Comparison of ENCODE assay signal across 8 cellular contexts in the genomic region with DNA sequence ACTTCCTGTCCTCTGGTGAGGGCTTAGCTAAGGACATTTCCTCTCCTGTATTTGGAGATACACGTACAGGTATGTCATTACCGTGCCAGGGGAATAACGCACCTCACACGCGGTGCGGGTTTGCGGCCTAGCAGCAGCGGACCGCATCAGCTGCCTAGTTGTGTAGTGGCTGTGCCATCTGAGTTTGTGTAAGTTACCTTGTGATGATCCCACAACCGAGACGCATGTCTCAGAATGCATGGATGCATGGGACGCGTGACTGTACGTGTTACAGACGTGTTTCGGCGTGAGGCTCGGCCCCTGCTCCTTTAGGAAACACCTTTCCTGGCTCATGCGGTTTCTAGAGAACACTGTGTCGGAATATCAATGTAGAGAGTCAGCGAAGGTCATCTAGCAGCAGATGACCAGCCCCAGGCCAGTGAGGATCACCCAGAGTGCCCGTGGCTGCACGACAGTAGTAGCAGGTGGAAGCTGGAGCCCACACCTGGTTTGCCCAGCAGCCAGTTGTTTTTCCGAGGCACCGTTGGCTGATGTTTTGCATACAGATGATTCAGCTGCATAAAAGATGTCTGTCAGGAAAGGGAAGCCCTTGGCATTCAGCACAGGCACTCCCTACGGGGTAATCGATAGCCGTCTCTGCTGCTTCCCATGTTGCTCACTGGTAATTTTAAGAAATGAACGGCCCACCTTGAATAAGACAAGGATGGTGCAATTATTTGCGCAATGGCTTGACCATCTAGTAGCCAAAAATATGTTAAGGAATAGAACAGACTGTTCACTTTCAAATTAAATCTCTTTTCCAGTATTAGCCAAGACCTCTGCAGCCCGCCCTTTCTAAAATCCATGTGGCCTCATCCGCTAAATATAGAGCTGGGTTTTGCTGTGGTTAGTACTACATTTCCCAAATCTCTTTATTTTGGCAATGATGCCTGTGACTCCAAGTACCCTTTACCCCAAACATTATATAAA. TPM values are rescaled to one million over a fixed set of nuclear protein-coding genes. Genes with fewer than 3 reads are reported as not detected.
DNase-seq lines count a peak whose midpoint lies in the region; TF ChIP-seq lines count a peak whose summit lies in the region.

No MANE protein-coding gene starts in this region.

- WGBS in hepatocyte (ENCODE audit: low lambda C conversion rate, missing lambda C conversion rate): 83% methylated on average over 32 of the region's 32 CpGs
- WGBS in smooth muscle cell (ENCODE audit: low lambda C conversion rate): 82% methylated on average over 32 of the region's 32 CpGs

- H3K27ac Mint-ChIP-seq in activated naive CD4-positive, alpha-beta T cell treated with anti-CD3 and anti-CD28 coated beads, Interleukin-2, amount 50 U/mL, for 24 hours: no peak overlapping the region

- H3K4me1 ChIP-seq in Karpas-422 (ENCODE audit: low read length) (peaks cover 22% of the 10 kb centered on the region), hepatocyte (ENCODE audit: insufficient read depth) (peaks cover 11% of the 10 kb centered on the region), smooth muscle cell (ENCODE audit: low read depth) (peaks cover 23% of the 10 kb centered on the region)

- peak overlapping the region; percentile 96 for H2AFZ ChIP-seq in Karpas-422 (ENCODE audit: low read length)
- H2AFZ ChIP-seq in hepatocyte: peak overlapping the region; percentile 98
- H2AFZ ChIP-seq in smooth muscle cell (ENCODE audit: low read depth): peak overlapping the region; percentile 99

- no peaks in the 10 kb centered on the region for H3K79me2 ChIP-seq in Karpas-422 (ENCODE audit: low read length)
- no peaks in the 10 kb centered on the region for H3K79me2 ChIP-seq in hepatocyte
- H3K79me2 ChIP-seq in smooth muscle cell (ENCODE audit: low read depth): no peaks in the 10 kb centered on the region

- H3K27me3 ChIP-seq in Karpas-422 (ENCODE audit: low read length): peaks cover 3% of the 10 kb centered on the region; the same call in 1 of the 2 replicates
- H3K27me3 ChIP-seq in hepatocyte: no peaks in the 10 kb centered on the region
- H3K27me3 ChIP-seq in smooth muscle cell (ENCODE audit: low read depth): no peaks in the 10 kb centered on the region

- no peaks in the 10 kb centered on the region for H3K9me3 Mint-ChIP-seq in activated naive CD4-positive, alpha-beta T cell treated with anti-CD3 and anti-CD28 coated beads, Interleukin-2, amount 50 U/mL, for 24 hours

- H3K4me1 Mint-ChIP-seq in activated naive CD4-positive, alpha-beta T cell treated with anti-CD3 and anti-CD28 coated beads, Interleukin-2, amount 50 U/mL, for 24 hours: peaks cover 17% of the 10 kb centered on the region

- H3K9me2 ChIP-seq in Karpas-422 (replicated peaks; ENCODE audit: insufficient read depth, low read length) (no peaks in the 10 kb centered on the region), hepatocyte (replicated peaks; ENCODE audit: insufficient read depth) (no peaks in the 10 kb centered on the region)

- peaks cover 12% of the 10 kb centered on the region for H3K27me3 Mint-ChIP-seq in activated naive CD4-positive, alpha-beta T cell treated with anti-CD3 and anti-CD28 coated beads, Interleukin-2, amount 50 U/mL, for 24 hours

- H3K4me3 ChIP-seq in Karpas-422 (ENCODE audit: low read length) (peak overlapping the region; percentile 74), hepatocyte (peak overlapping the region; percentile 93), smooth muscle cell (peak overlapping the region; percentile 89)

- TF ChIP-seq CTCF in hepatocyte (IDR thresholded peaks at IDR 0.05; ENCODE audit: poor library complexity) (no peak), smooth muscle cell (IDR thresholded peaks at IDR 0.05; ENCODE audit: borderline replicate concordance, insufficient read depth, poor library complexity, severe bottlenecking) (no peak)

- H3K9me3 ChIP-seq in Karpas-422 (ENCODE audit: low read length) (no peaks in the 10 kb centered on the region), hepatocyte (ENCODE audit: low read depth) (no peaks in the 10 kb centered on the region), smooth muscle cell (replicated peaks; ENCODE audit: low read depth) (no peaks in the 10 kb centered on the region)

- peak overlapping the region; percentile 90 for H3K4me3 Mint-ChIP-seq in activated naive CD4-positive, alpha-beta T cell treated with anti-CD3 and anti-CD28 coated beads, Interleukin-2, amount 50 U/mL, for 24 hours

- H3K4me2 ChIP-seq in Karpas-422 (ENCODE audit: low read depth, low read length, poor library complexity, severe bottlenecking): peak overlapping the region; percentile 85
- peak overlapping the region; percentile 93 for H3K4me2 ChIP-seq in hepatocyte
- peak overlapping the region; percentile 94 for H3K4me2 ChIP-seq in smooth muscle cell

- H3K36me3 Mint-ChIP-seq in activated naive CD4-positive, alpha-beta T cell treated with anti-CD3 and anti-CD28 coated beads, Interleukin-2, amount 50 U/mL, for 24 hours: no peaks in the 10 kb centered on the region

- H3K9ac ChIP-seq in Karpas-422 (ENCODE audit: low read length) (peak overlapping the region; percentile 77), smooth muscle cell (ENCODE audit: low read depth) (peak overlapping the region; percentile 68)

- H4K20me1 ChIP-seq in Karpas-422 (ENCODE audit: insufficient read depth, low read depth, low read length) (no peaks in the 10 kb centered on the region), hepatocyte (ENCODE audit: insufficient read depth, poor library complexity, severe bottlenecking) (no peaks in the 10 kb centered on the region), smooth muscle cell (ENCODE audit: low read depth) (peaks cover 7% of the 10 kb centered on the region)

- H3K27ac ChIP-seq in Karpas-422 (ENCODE audit: low read length) (no peak overlapping the region), hepatocyte (peak overlapping the region; percentile 87), smooth muscle cell (ENCODE audit: low read depth) (no peak overlapping the region)

- DNase-seq in NOMO-1 (lab: John Stamatoyannopoulos, UW; ENCODE audit: unreplicated experiment in 2 of 2): peak; percentile 5 to 40
- DNase-seq in NOMO-1 treated with DMSO at 0.1 percent for 48 hours (lab: John Stamatoyannopoulos, UW; ENCODE audit: unreplicated experiment): no peak
- DNase-seq in Karpas-422: no peak
- no peak for DNase-seq in hepatocyte (ENCODE audit: low spot score)
- DNase-seq in smooth muscle cell (lab: John Stamatoyannopoulos, UW; ENCODE audit: unreplicated experiment): no peak
- DNase-seq in GDM1 (lab: John Stamatoyannopoulos, UW): no peak
- no peak for DNase-seq in RPMI8226

- H3F3A ChIP-seq in smooth muscle cell (ENCODE audit: low read depth): peaks cover 20% of the 10 kb centered on the region

- H3K36me3 ChIP-seq in Karpas-422 (ENCODE audit: insufficient read depth, low read length) (no peaks in the 10 kb centered on the region), hepatocyte (replicated peaks; ENCODE audit: insufficient read depth, low read depth) (no peaks in the 10 kb centered on the region), smooth muscle cell (ENCODE audit: low read depth) (no peaks in the 10 kb centered on the region)

RNA-seq across cellular contexts. Expression of gene CLTCL1, which starts 1.0 kb away (rescaled TPM):
- 5.0 and 12.9 TPM in 2 replicates for total RNA-seq in Karpas-422 (2014; rRNA removed; shearing (Covaris generic); ENCODE audit: low replicate concordance)
- 2.2 and 4.3 TPM in 2 replicates for total RNA-seq in hepatocyte
- 3.7 and 6.1 TPM in 2 replicates for polyA plus RNA-seq in hepatocyte
- 6.4 and 9.0 TPM in 2 replicates for total RNA-seq in smooth muscle cell
- polyA plus RNA-seq in smooth muscle cell: 4.7 and 4.8 TPM in 2 replicates

Comparison
In these comparisons a context has a peak if more than half of its experiments do, and no peak if none do; other contexts are left out.
1. DNase-seq: peak in NOMO-1 (2 of 2); none in NOMO-1 treated with DMSO at 0.1 percent for 48 hours (single experiment), Karpas-422 (single experiment), hepatocyte (single experiment), smooth muscle cell (single experiment), GDM1 (single experiment) and RPMI8226 (single experiment).
2. Peak in every context shown above with its lines, with median percentiles within 50 percentile points of each other: H2AFZ ChIP-seq, H3K4me2 ChIP-seq and H3K4me3 ChIP-seq.